Comparison of ENCODE assay signal across 9 cellular contexts in genomic region chr2:231563378-231563961, GRCh38. TPM values are rescaled to one million over a fixed set of nuclear protein-coding genes. Genes with fewer than 3 reads are reported as not detected.
DNase-seq lines count a peak whose midpoint lies in the region; ATAC-seq and TF ChIP-seq lines count a peak whose summit lies in the region.
"Had no signal": no experiment of that assay in that cellular context is flagged by ENCODE, and none has a peak within 500 bp of the region (broad histone marks: within the 10 kb centered on the region; RNA-seq: fewer than 3 reads in every experiment).

No MANE protein-coding gene starts in this region.

- H3K27ac ChIP-seq in heart right ventricle: no peak overlapping the region

- peaks cover 0 to 3% (median 0%) of the 10 kb centered on the region in 11 donors for H3K9me3 ChIP-seq in heart right ventricle

- H3K36me3 Mint-ChIP-seq in CD14-positive monocyte: no peaks in the 10 kb centered on the region
- no peaks in the 10 kb centered on the region for H3K36me3 Mint-ChIP-seq in activated naive CD8-positive, alpha-beta T cell treated with anti-CD3 and anti-CD28 coated beads, Interleukin-2, amount 50 U/mL, for 24 hours (ENCODE audit: low read depth)

- DNase-seq in CD14-positive monocyte (ENCODE audit: low spot score) (peak; percentile 60), NCI-H524 (lab: John Stamatoyannopoulos, UW) (peak; percentile 52 to 75), heart right ventricle (peak; percentile 34 to 46), retinal pigment epithelial cell (ENCODE audit: low read depth) (peak; percentile 38)
- DNase-seq in activated naive CD8-positive, alpha-beta T cell treated with anti-CD3 and anti-CD28 coated beads, Interleukin-2, amount 50 U/mL, for 24 hours: peak; percentile 61

- H3K4me1 Mint-ChIP-seq in CD14-positive monocyte: no peaks in the 10 kb centered on the region
- peaks cover 2% of the 10 kb centered on the region for H3K4me1 Mint-ChIP-seq in activated naive CD8-positive, alpha-beta T cell treated with anti-CD3 and anti-CD28 coated beads, Interleukin-2, amount 50 U/mL, for 24 hours

- peak; percentile 49 for ATAC-seq in GM18907 (IDR thresholded peaks at IDR 0.05; ENCODE audit: unreplicated experiment)
- peak; percentile 95 for ATAC-seq in activated naive CD8-positive, alpha-beta T cell treated with anti-CD3 and anti-CD28 coated beads, Interleukin-2, amount 50 U/mL, for 24 hours
- ATAC-seq in heart right ventricle: peak; percentile 59 to 93 (median 76)
- ATAC-seq in HG03097 (IDR thresholded peaks at IDR 0.05; ENCODE audit: low FRiP score, unreplicated experiment): no peak
- no peak for ATAC-seq in HG02884 (IDR thresholded peaks at IDR 0.05; ENCODE audit: unreplicated experiment)

- peaks cover 0 to 3% (median under 1%) of the 10 kb centered on the region in 3 donors for H3K27me3 Mint-ChIP-seq in CD14-positive monocyte (ENCODE audit: low read depth in 3 of 3)
- no peaks in the 10 kb centered on the region for H3K27me3 Mint-ChIP-seq in activated naive CD8-positive, alpha-beta T cell treated with anti-CD3 and anti-CD28 coated beads, Interleukin-2, amount 50 U/mL, for 24 hours

- H3K27ac Mint-ChIP-seq in CD14-positive monocyte: no peak overlapping the region
- no peak overlapping the region for H3K27ac Mint-ChIP-seq in activated naive CD8-positive, alpha-beta T cell treated with anti-CD3 and anti-CD28 coated beads, Interleukin-2, amount 50 U/mL, for 24 hours
- H3K27ac Mint-ChIP-seq: T-helper 1 cell treated with Interleukin-12 subunit alpha and Interleukin-12 subunit beta and Interleukin-4 antibody, amounts not matched to agents 30 μg/mL and 1 μg/mL, for 36 hours had no signal

- no peak overlapping the region for H3K4me3 ChIP-seq in heart right ventricle
- no peak overlapping the region for H3K4me3 ChIP-seq in retinal pigment epithelial cell (ENCODE audit: low read length)

- no peaks in the 10 kb centered on the region for H3K4me1 ChIP-seq in heart right ventricle

- intact Hi-C loops in CD14-positive monocyte (cut with micrococcal nuclease): loop anchor here (5.0 kb wide), 2 partner anchors 39 to 154 kb away; no protein-coding TSS in a partner anchor
- intact Hi-C loops in heart right ventricle (cut with DNase I): loop anchor here (1.0 to 5.0 kb wide), 6 partner anchors 34 to 39 kb away; no protein-coding TSS in a partner anchor

- no peaks in the 10 kb centered on the region for H3K27me3 ChIP-seq in heart right ventricle

- H3K36me3 ChIP-seq in heart right ventricle: no peaks in the 10 kb centered on the region

- TF ChIP-seq CTCF in CD14-positive monocyte (IDR thresholded peaks at IDR 0.05) (peak; percentile 78), heart right ventricle (IDR thresholded peaks at IDR 0.05) (peak; percentile 36 to 79 (median 73)), retinal pigment epithelial cell (conservative IDR thresholded peaks at IDR 0.05; ENCODE audit: low read depth, low read length) (peak; percentile 87)

- 12 to 18% methylated on average over 3 of the region's 3 CpGs for WGBS in heart right ventricle, 2 donors

- no peak overlapping the region for H3K4me3 Mint-ChIP-seq in CD14-positive monocyte
- H3K4me3 Mint-ChIP-seq in activated naive CD8-positive, alpha-beta T cell treated with anti-CD3 and anti-CD28 coated beads, Interleukin-2, amount 50 U/mL, for 24 hours: no peak overlapping the region
- H3K4me3 Mint-ChIP-seq: T-helper 1 cell treated with Interleukin-12 subunit alpha and Interleukin-12 subunit beta and Interleukin-4 antibody, amounts not matched to agents 30 μg/mL and 1 μg/mL, for 36 hours had no signal

- peaks cover 0 to 3% (median 0%) of the 10 kb centered on the region in 7 donors for H3K9me3 Mint-ChIP-seq in CD14-positive monocyte
- H3K9me3 Mint-ChIP-seq in activated naive CD8-positive, alpha-beta T cell treated with anti-CD3 and anti-CD28 coated beads, Interleukin-2, amount 50 U/mL, for 24 hours: no peaks in the 10 kb centered on the region
- H3K9me3 Mint-ChIP-seq: T-helper 1 cell treated with Interleukin-12 subunit alpha and Interleukin-12 subunit beta and Interleukin-4 antibody, amounts not matched to agents 30 μg/mL and 1 μg/mL, for 36 hours had no signal

RNA-seq across cellular contexts. Expression of gene TEX44, which starts 29.2 kb away (rescaled TPM):
- polyA plus RNA-seq in CD14-positive monocyte (not detected), heart right ventricle (not detected)
- total RNA-seq in heart right ventricle: not detected

RNA-seq across cellular contexts. Expression of gene NMUR1, which starts 33.2 kb away (rescaled TPM):
- polyA plus RNA-seq in CD14-positive monocyte (not detected), heart right ventricle (under 1 TPM; 0.10 to 0.37 TPM)
- under 1 TPM in 9 of 10 donors, not detected in 1; 0.21 to 0.82 (median 0.35) TPM for total RNA-seq in heart right ventricle

Comparison
In these comparisons a context has a peak if more than half of its experiments do, and no peak if none do; other contexts are left out.
1. ATAC-seq: peak in GM18907 (single experiment), activated naive CD8-positive, alpha-beta T cell treated with anti-CD3 and anti-CD28 coated beads, Interleukin-2, amount 50 U/mL, for 24 hours (single experiment) and heart right ventricle (8 of 8); none in HG03097 (single experiment) and HG02884 (single experiment).
2. Peak in every context shown above with its lines, with median percentiles within 50 percentile points of each other: DNase-seq and CTCF ChIP-seq.